ENCODE assay signal across 27 cellular contexts in the genomic region with DNA sequence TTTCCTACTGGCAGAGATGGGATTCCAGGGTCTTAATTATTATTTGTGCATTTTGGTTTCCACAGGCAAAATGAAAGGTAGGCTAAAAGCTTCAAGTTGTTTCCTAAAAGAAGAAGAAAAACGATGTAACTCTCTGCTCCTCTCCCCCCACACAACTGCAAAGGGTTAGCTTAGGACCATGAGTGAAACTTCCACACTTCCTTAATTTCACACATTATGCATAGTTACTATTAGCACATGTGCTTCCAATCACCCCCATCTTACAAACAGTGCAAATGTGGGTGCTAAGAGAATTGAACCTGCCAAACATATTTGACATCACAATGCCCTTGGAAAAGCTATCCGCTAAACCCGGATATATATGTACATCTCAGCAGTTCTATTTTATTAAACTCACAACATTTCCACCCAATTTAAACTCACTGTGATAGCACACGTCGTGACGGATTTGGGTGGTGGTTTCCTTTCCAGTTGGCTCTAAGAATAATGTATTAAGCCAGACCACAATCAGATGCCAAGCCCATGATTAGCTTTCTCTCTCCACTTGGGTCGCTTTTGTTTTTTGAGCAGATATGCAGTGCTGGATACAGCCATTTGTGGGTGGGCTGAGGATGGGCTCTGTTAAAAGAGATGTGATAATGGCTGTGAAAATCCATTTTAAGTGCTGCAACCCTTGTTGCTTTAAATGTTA.
A peak's percentile ranks its signal among the peaks of the same experiment; 100 is the strongest.
DNase-seq lines count a peak whose midpoint lies in the region; ATAC-seq and TF ChIP-seq lines count a peak whose summit lies in the region.
"Had no signal": no experiment of that assay in that cellular context is flagged by ENCODE, and none has a peak within 500 bp of the region (broad histone marks: within the 10 kb centered on the region; RNA-seq: fewer than 3 reads in every experiment).

No MANE protein-coding gene starts in this region.

- no peak for DNase-seq in left cardiac atrium
- DNase-seq in cardiac septum (ENCODE audit: low spot score): no peak
- peak; percentile 97 for DNase-seq in fibroblast of the aortic adventitia (ENCODE audit: low read depth)
- DNase-seq in NCI-H1048 (lab: John Stamatoyannopoulos, UW): no peak
- no peak for DNase-seq in NCI-H1436 treated with DMSO at 0.1 percent for 48 hours (lab: John Stamatoyannopoulos, UW)
- no peak for DNase-seq in germinal center (ENCODE audit: low spot score)
- DNase-seq: activated CD4-positive, alpha-beta T cell treated with anti-CD3 and anti-CD28 coated beads for 1 hour; activated CD8-positive, alpha-beta T cell treated with anti-CD3 and anti-CD28 coated beads, Interleukin-2, amount 10 ng/mL, durations not matched to agents 7 days and 5 days; activated gamma-delta T cell; endodermal cell; heart left ventricle; left colon; NCI-H1105 treated with DMSO at 0.1 percent for 48 hours; NCI-H2081 treated with DMSO at 0.1 percent for 48 hours; NCI-H774; OCI-M1; stimulated activated CD4-positive, alpha-beta T cell treated with anti-CD3 and anti-CD28 coated beads, Interleukin-4, amount 100 ng/mL, for 1 hour; T-cell had no signal

- TF ChIP-seq CTCF in SU-DHL-6 (IDR thresholded peaks at IDR 0.05; ENCODE audit: insufficient read depth, low read length, poor library complexity, severe bottlenecking): no peak
- TF ChIP-seq CTCF in fibroblast of the aortic adventitia (IDR thresholded peaks at IDR 0.05; ENCODE audit: insufficient read depth, low read length): peak; percentile 29

- peak overlapping the region; percentile 61 for H3K27ac ChIP-seq in SU-DHL-6 (ENCODE audit: low read depth, low read length)
- H3K27ac ChIP-seq: BLaER1 treated with 17β-estradiol and CSF1 and Interleukin-3, amounts not matched to agents 10 nM and 100 nM; coronary artery; heart left ventricle; KMS-11; suprapubic skin had no signal

- H3K36me3 ChIP-seq in SU-DHL-6 (ENCODE audit: low read length): no peaks in the 10 kb centered on the region
- H3K36me3 ChIP-seq: BLaER1 treated with 17β-estradiol and CSF1 and Interleukin-3, amounts not matched to agents 10 nM and 100 nM; breast epithelium; heart left ventricle; suprapubic skin had no signal

- no peaks in the 10 kb centered on the region for H3K79me2 ChIP-seq in SU-DHL-6 (ENCODE audit: insufficient read depth, low read length)

- no peak overlapping the region for H2AFZ ChIP-seq in SU-DHL-6 (ENCODE audit: low read depth, low read length, severe bottlenecking)

- H3F3A ChIP-seq in SU-DHL-6 (ENCODE audit: insufficient read depth): 0 out of 2 replicates have a peak, but pooled peaks cover 4% of the 10 kb centered on the region

- no peaks in the 10 kb centered on the region for H3K9me2 ChIP-seq in SU-DHL-6 (replicated peaks; ENCODE audit: insufficient read depth, low read length)

- ATAC-seq in left cardiac atrium: peak; percentile 59 to 65
- no peak for ATAC-seq in GM21360 (IDR thresholded peaks at IDR 0.05; ENCODE audit: unreplicated experiment)
- ATAC-seq: activated CD8-positive, alpha-beta T cell treated with anti-CD3 and anti-CD28 coated beads, Interleukin-2, amount 10 ng/mL, durations not matched to agents 7 days and 5 days; left colon; natural killer cell treated with Interleukin-12 subunit alpha and Interleukin-12 subunit beta and Interleukin-15 and Interleukin-18, amount 100 ng/mL, for 72 hours; stimulated activated memory B cell treated with anti-CD40 and anti-IgM and Interleukin-4, amounts not matched to agents 10 μg/mL and 1 μg/mL and 100 μg/mL, for 72 hours; T-cell had no signal

- no peak overlapping the region for H3K9ac ChIP-seq in SU-DHL-6 (ENCODE audit: low read length)
- H3K9ac ChIP-seq: BLaER1 treated with 17β-estradiol and CSF1 and Interleukin-3, amounts not matched to agents 10 nM and 100 nM; KMS-11 had no signal

- no peaks in the 10 kb centered on the region for H4K20me1 ChIP-seq in SU-DHL-6 (ENCODE audit: low read depth, low read length)
- H4K20me1 ChIP-seq: BLaER1 treated with 17β-estradiol and CSF1 and Interleukin-3, amounts not matched to agents 10 nM and 100 nM had no signal

- H3K4me2 ChIP-seq in SU-DHL-6 (ENCODE audit: low read depth, low read length, poor library complexity, severe bottlenecking): peak overlapping the region; percentile 25
- H3K4me2 ChIP-seq: BLaER1 treated with 17β-estradiol and CSF1 and Interleukin-3, amounts not matched to agents 10 nM and 100 nM; KMS-11 had no signal

- intact Hi-C loops in left cardiac atrium (cut with DNase I) (no loop called here), cardiac septum (cut with DNase I) (no loop called here)

- H3K4me3 ChIP-seq in SU-DHL-6 (ENCODE audit: insufficient read depth, low read length, poor library complexity, severe bottlenecking) (no peak overlapping the region), fibroblast of the aortic adventitia (ENCODE audit: low read depth, low read length) (no peak overlapping the region)
- H3K4me3 ChIP-seq: BLaER1 treated with 17β-estradiol and CSF1 and Interleukin-3, amounts not matched to agents 10 nM and 100 nM; breast epithelium; coronary artery; heart left ventricle; suprapubic skin had no signal

- H3K9me3 ChIP-seq in SU-DHL-6 (ENCODE audit: insufficient read depth, low read length): no peaks in the 10 kb centered on the region
- H3K9me3 ChIP-seq: BLaER1 treated with 17β-estradiol and CSF1 and Interleukin-3, amounts not matched to agents 10 nM and 100 nM; breast epithelium; heart left ventricle; suprapubic skin had no signal

- H3K27me3 ChIP-seq in SU-DHL-6 (ENCODE audit: low read length): no peaks in the 10 kb centered on the region
- H3K27me3 ChIP-seq: BLaER1 treated with 17β-estradiol and CSF1 and Interleukin-3, amounts not matched to agents 10 nM and 100 nM; breast epithelium; suprapubic skin had no signal
